ENCODE assay signal across 2 cellular contexts in the genomic region with DNA sequence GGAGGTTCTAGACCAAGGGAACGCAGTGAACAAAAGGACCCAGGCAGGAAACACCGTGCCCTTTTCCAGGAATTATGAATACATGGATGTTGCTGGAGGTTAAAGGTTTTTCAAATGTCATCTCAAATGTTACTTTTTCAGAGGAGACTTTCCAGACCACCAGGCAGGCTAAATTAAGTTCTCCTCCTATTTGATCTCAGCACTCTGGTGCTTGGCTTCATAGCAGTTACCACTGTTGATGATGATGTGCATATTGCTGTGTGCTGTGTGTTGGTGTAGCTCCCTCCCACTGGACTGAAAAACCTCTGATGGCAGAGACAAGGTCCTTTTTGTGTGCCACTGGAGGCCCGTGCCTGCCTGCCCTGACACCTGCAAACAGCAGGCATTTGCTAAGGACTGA.
TF ChIP-seq lines count a peak whose summit lies in the region.

No MANE protein-coding gene starts in this region.

TF ChIP-seq in GM23338, 12 proteins besides CTCF, POLR2A, EP300 and RAD21 (continues in another document):
- TF ChIP-seq NANOG (IDR thresholded peaks at IDR 0.05; ENCODE audit: borderline replicate concordance) (no peak), ZNF331 (CRISPR knock-in tag; IDR thresholded peaks at IDR 0.05; ENCODE audit: low read depth) (no peak), STAT1 (IDR thresholded peaks at IDR 0.05; ENCODE audit: unreplicated experiment) (no peak), EZH2 (IDR thresholded peaks at IDR 0.05; ENCODE audit: low read depth, unreplicated experiment) (no peak), EZH2phosphoT487 (IDR thresholded peaks at IDR 0.05; ENCODE audit: unreplicated experiment) (no peak), POLR2AphosphoS5 (IDR thresholded peaks at IDR 0.05; ENCODE audit: low read depth) (no peak), JUNB (IDR thresholded peaks at IDR 0.05; ENCODE audit: unreplicated experiment) (no peak)
- TF ChIP-seq, protein P1, sequence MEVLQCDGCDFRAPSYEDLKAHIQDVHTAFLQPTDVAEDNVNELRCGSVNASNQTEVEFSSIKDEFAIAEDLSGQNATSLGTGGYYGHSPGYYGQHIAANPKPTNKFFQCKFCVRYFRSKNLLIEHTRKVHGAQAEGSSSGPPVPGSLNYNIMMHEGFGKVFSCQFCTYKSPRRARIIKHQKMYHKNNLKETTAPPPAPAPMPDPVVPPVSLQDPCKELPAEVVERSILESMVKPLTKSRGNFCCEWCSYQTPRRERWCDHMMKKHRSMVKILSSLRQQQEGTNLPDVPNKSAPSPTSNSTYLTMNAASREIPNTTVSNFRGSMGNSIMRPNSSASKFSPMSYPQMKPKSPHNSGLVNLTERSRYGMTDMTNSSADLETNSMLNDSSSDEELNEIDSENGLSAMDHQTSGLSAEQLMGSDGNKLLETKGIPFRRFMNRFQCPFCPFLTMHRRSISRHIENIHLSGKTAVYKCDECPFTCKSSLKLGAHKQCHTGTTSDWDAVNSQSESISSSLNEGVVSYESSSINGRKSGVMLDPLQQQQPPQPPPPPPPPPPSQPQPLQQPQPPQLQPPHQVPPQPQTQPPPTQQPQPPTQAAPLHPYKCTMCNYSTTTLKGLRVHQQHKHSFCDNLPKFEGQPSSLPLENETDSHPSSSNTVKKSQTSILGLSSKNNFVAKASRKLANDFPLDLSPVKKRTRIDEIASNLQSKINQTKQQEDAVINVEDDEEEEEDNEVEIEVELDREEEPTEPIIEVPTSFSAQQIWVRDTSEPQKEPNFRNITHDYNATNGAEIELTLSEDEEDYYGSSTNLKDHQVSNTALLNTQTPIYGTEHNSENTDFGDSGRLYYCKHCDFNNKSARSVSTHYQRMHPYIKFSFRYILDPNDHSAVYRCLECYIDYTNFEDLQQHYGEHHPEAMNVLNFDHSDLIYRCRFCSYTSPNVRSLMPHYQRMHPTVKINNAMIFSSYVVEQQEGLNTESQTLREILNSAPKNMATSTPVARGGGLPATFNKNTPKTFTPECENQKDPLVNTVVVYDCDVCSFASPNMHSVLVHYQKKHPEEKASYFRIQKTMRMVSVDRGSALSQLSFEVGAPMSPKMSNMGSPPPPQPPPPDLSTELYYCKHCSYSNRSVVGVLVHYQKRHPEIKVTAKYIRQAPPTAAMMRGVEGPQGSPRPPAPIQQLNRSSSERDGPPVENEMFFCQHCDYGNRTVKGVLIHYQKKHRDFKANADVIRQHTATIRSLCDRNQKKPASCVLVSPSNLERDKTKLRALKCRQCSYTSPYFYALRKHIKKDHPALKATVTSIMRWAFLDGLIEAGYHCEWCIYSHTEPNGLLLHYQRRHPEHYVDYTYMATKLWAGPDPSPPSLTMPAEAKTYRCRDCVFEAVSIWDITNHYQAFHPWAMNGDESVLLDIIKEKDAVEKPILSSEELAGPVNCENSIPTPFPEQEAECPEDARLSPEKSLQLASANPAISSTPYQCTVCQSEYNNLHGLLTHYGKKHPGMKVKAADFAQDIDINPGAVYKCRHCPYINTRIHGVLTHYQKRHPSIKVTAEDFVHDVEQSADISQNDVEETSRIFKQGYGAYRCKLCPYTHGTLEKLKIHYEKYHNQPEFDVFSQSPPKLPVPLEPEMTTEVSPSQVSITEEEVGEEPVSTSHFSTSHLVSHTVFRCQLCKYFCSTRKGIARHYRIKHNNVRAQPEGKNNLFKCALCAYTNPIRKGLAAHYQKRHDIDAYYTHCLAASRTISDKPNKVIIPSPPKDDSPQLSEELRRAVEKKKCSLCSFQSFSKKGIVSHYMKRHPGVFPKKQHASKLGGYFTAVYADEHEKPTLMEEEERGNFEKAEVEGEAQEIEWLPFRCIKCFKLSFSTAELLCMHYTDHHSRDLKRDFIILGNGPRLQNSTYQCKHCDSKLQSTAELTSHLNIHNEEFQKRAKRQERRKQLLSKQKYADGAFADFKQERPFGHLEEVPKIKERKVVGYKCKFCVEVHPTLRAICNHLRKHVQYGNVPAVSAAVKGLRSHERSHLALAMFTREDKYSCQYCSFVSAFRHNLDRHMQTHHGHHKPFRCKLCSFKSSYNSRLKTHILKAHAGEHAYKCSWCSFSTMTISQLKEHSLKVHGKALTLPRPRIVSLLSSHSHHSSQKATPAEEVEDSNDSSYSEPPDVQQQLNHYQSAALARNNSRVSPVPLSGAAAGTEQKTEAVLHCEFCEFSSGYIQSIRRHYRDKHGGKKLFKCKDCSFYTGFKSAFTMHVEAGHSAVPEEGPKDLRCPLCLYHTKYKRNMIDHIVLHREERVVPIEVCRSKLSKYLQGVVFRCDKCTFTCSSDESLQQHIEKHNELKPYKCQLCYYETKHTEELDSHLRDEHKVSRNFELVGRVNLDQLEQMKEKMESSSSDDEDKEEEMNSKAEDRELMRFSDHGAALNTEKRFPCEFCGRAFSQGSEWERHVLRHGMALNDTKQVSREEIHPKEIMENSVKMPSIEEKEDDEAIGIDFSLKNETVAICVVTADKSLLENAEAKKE (CRISPR knock-in tag; IDR thresholded peaks at IDR 0.05): no peak
- TF ChIP-seq, protein P2, sequence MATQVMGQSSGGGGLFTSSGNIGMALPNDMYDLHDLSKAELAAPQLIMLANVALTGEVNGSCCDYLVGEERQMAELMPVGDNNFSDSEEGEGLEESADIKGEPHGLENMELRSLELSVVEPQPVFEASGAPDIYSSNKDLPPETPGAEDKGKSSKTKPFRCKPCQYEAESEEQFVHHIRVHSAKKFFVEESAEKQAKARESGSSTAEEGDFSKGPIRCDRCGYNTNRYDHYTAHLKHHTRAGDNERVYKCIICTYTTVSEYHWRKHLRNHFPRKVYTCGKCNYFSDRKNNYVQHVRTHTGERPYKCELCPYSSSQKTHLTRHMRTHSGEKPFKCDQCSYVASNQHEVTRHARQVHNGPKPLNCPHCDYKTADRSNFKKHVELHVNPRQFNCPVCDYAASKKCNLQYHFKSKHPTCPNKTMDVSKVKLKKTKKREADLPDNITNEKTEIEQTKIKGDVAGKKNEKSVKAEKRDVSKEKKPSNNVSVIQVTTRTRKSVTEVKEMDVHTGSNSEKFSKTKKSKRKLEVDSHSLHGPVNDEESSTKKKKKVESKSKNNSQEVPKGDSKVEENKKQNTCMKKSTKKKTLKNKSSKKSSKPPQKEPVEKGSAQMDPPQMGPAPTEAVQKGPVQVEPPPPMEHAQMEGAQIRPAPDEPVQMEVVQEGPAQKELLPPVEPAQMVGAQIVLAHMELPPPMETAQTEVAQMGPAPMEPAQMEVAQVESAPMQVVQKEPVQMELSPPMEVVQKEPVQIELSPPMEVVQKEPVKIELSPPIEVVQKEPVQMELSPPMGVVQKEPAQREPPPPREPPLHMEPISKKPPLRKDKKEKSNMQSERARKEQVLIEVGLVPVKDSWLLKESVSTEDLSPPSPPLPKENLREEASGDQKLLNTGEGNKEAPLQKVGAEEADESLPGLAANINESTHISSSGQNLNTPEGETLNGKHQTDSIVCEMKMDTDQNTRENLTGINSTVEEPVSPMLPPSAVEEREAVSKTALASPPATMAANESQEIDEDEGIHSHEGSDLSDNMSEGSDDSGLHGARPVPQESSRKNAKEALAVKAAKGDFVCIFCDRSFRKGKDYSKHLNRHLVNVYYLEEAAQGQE (IDR thresholded peaks at IDR 0.05; ENCODE audit: unreplicated experiment): no peak
- TF ChIP-seq, protein P3, sequence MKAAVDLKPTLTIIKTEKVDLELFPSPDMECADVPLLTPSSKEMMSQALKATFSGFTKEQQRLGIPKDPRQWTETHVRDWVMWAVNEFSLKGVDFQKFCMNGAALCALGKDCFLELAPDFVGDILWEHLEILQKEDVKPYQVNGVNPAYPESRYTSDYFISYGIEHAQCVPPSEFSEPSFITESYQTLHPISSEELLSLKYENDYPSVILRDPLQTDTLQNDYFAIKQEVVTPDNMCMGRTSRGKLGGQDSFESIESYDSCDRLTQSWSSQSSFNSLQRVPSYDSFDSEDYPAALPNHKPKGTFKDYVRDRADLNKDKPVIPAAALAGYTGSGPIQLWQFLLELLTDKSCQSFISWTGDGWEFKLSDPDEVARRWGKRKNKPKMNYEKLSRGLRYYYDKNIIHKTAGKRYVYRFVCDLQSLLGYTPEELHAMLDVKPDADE (IDR thresholded peaks at IDR 0.05): no peak

TF ChIP-seq in IMR-90, 13 proteins besides CTCF, POLR2A, EP300 and RAD21:
- TF ChIP-seq MAFK (IDR thresholded peaks at IDR 0.05; ENCODE audit: low read depth, low read length) (no peak), RCOR1 (IDR thresholded peaks at IDR 0.05; ENCODE audit: insufficient replicate concordance, low read length) (no peak), SMC3 (IDR thresholded peaks at IDR 0.05; ENCODE audit: low read depth, low read length) (no peak), CHD1 (IDR thresholded peaks at IDR 0.05; ENCODE audit: low read depth, low read length) (no peak), RFX5 (IDR thresholded peaks at IDR 0.05; ENCODE audit: low read depth, low read length) (no peak), MXI1 (IDR thresholded peaks at IDR 0.05; ENCODE audit: borderline replicate concordance, low read depth, low read length) (no peak), BHLHE40 (IDR thresholded peaks at IDR 0.05; ENCODE audit: low read depth, low read length) (no peak), CEBPB (IDR thresholded peaks at IDR 0.05; ENCODE audit: low read depth, low read length) (no peak), NFE2L2 (IDR thresholded peaks at IDR 0.05; ENCODE audit: low read depth, low read length) (no peak), MAZ (IDR thresholded peaks at IDR 0.05; ENCODE audit: borderline replicate concordance, low read depth, low read length) (no peak), FOS (IDR thresholded peaks at IDR 0.05; ENCODE audit: low read depth, low read length) (no peak)
- TF ChIP-seq, protein P4, sequence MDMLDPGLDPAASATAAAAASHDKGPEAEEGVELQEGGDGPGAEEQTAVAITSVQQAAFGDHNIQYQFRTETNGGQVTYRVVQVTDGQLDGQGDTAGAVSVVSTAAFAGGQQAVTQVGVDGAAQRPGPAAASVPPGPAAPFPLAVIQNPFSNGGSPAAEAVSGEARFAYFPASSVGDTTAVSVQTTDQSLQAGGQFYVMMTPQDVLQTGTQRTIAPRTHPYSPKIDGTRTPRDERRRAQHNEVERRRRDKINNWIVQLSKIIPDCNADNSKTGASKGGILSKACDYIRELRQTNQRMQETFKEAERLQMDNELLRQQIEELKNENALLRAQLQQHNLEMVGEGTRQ (IDR thresholded peaks at IDR 0.05; ENCODE audit: low read depth, low read length): no peak
- TF ChIP-seq, protein P5, sequence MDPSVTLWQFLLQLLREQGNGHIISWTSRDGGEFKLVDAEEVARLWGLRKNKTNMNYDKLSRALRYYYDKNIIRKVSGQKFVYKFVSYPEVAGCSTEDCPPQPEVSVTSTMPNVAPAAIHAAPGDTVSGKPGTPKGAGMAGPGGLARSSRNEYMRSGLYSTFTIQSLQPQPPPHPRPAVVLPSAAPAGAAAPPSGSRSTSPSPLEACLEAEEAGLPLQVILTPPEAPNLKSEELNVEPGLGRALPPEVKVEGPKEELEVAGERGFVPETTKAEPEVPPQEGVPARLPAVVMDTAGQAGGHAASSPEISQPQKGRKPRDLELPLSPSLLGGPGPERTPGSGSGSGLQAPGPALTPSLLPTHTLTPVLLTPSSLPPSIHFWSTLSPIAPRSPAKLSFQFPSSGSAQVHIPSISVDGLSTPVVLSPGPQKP (IDR thresholded peaks at IDR 0.05; ENCODE audit: borderline replicate concordance, low read depth, low read length): no peak
